11 cellular contexts compared by ENCODE assay signal in genomic region chr13:31159306-31159705, GRCh38. TPM values are rescaled to one million over a fixed set of nuclear protein-coding genes. Genes with fewer than 3 reads are reported as not detected.
A peak's percentile ranks its signal among the peaks of the same experiment; 100 is the strongest.
DNase-seq lines count a peak whose midpoint lies in the region; ATAC-seq, FAIRE-seq and TF ChIP-seq lines count a peak whose summit lies in the region.
"Had no signal": no experiment of that assay in that cellular context is flagged by ENCODE, and none has a peak within 500 bp of the region (broad histone marks: within the 10 kb centered on the region; RNA-seq: fewer than 3 reads in every experiment).

No MANE protein-coding gene starts in this region.

- no peaks in the 10 kb centered on the region for H3K9me3 Mint-ChIP-seq in activated T-helper 17 cell treated with anti-CD3 and anti-CD28 coated beads, Interleukin-2, amount 50 U/mL, for 72 hours

- H3K27me3 ChIP-seq in BLaER1 (no peaks in the 10 kb centered on the region), keratinocyte (ENCODE audit: control insufficient read depth, extremely low read depth, insufficient read depth, low read length) (no peaks in the 10 kb centered on the region)
- H3K27me3 ChIP-seq: esophagus squamous epithelium had no signal

- H3K4me1 Mint-ChIP-seq in activated T-helper 17 cell treated with anti-CD3 and anti-CD28 coated beads, Interleukin-2, amount 50 U/mL, for 72 hours: peaks cover 21% of the 10 kb centered on the region

- peak overlapping the region; percentile 99 for H3K4me3 Mint-ChIP-seq in activated T-helper 17 cell treated with anti-CD3 and anti-CD28 coated beads, Interleukin-2, amount 50 U/mL, for 72 hours

- peaks cover 79% of the 10 kb centered on the region for H3K36me3 Mint-ChIP-seq in activated T-helper 17 cell treated with anti-CD3 and anti-CD28 coated beads, Interleukin-2, amount 50 U/mL, for 72 hours (ENCODE audit: low read depth)

- H3K79me2 ChIP-seq in keratinocyte (ENCODE audit: control insufficient read depth, insufficient read depth, low read length): peaks cover 54% of the 10 kb centered on the region

- 0 out of 2 replicates have a peak overlapping the region, but pooled peaks have one; percentile 90 for H3K9ac ChIP-seq in BLaER1
- no peak overlapping the region for H3K9ac ChIP-seq in keratinocyte (ENCODE audit: control insufficient read depth, extremely low read depth, insufficient read depth, low read length)

- no peak overlapping the region for H3K27ac ChIP-seq in BLaER1
- no peak overlapping the region for H3K27ac ChIP-seq in keratinocyte (ENCODE audit: control insufficient read depth, insufficient read depth, low read length)

- H2AFZ ChIP-seq in keratinocyte (ENCODE audit: control insufficient read depth, low read length): no peak overlapping the region

- dilution Hi-C loops in keratinocyte (cut with MboI; ENCODE audit: extremely low pct_ligation_motif_present, low sequenced_read_pairs): no loop called here

- H3K36me3 ChIP-seq in BLaER1: peaks cover 30% of the 10 kb centered on the region
- H3K36me3 ChIP-seq in keratinocyte (ENCODE audit: control insufficient read depth in 2 of 2, extremely low read depth in 1 of 2, insufficient read depth in 2 of 2, low read length in 2 of 2): peaks cover 7% of the 10 kb centered on the region in 2 experiments

- H3K4me2 ChIP-seq in BLaER1: peak overlapping the region; percentile 82
- peak overlapping the region; percentile 81 for H3K4me2 ChIP-seq in keratinocyte (ENCODE audit: control insufficient read depth, extremely low read depth, insufficient read depth, low read depth, low read length)

- no peak for FAIRE-seq in keratinocyte (lab: Jason Lieb, UNC)

- H3K4me1 ChIP-seq in BLaER1 (peaks cover 30% of the 10 kb centered on the region), keratinocyte (ENCODE audit: control insufficient read depth, extremely low read depth, insufficient read depth, low read length) (peaks cover 24% of the 10 kb centered on the region)

- DNase-seq in HT-29 (ENCODE audit: low spot score) (peak; percentile 52), keratinocyte (ENCODE audit: low read depth, low spot score) (no peak), NCI-H2107 treated with DMSO at 0.1 percent for 48 hours (lab: John Stamatoyannopoulos, UW; ENCODE audit: unreplicated experiment) (no peak), NCI-H146 treated with DMSO at 0.1 percent for 48 hours (lab: John Stamatoyannopoulos, UW; ENCODE audit: unreplicated experiment) (no peak)
- DNase-seq: activated CD8-positive, alpha-beta memory T cell treated with anti-CD3 and anti-CD28 coated beads, Interleukin-2, amount 50 U/mL, for 4 hours; EL; esophagus squamous epithelium had no signal

- peaks cover 36% of the 10 kb centered on the region for H4K20me1 ChIP-seq in BLaER1
- H4K20me1 ChIP-seq in keratinocyte (ENCODE audit: control insufficient read depth, extremely low read depth, insufficient read depth, low read length): no peaks in the 10 kb centered on the region

- no peaks in the 10 kb centered on the region for H3K9me1 ChIP-seq in keratinocyte (ENCODE audit: control insufficient read depth, extremely low read depth, insufficient read depth, low read length)

- no peaks in the 10 kb centered on the region for H3K27me3 Mint-ChIP-seq in activated T-helper 17 cell treated with anti-CD3 and anti-CD28 coated beads, Interleukin-2, amount 50 U/mL, for 72 hours

- H3K9me3 ChIP-seq in BLaER1 (no peaks in the 10 kb centered on the region), keratinocyte (ENCODE audit: control insufficient read depth, low read depth, low read length) (no peaks in the 10 kb centered on the region)
- H3K9me3 ChIP-seq: esophagus squamous epithelium had no signal

- H3K4me3 ChIP-seq in BLaER1 (peak overlapping the region; percentile 91; the same call in 1 of the 2 replicates), keratinocyte (ENCODE audit: control insufficient read depth in 2 of 3, extremely low read depth in 1 of 3, insufficient read depth in 2 of 3, low read depth in 1 of 3, low read length in 3 of 3) (peak overlapping the region; percentile 66 to 94 (median 87))

- no peak for TF ChIP-seq CTCF in keratinocyte (optimal IDR thresholded peaks at IDR 0.05 in 1 of 3, IDR thresholded peaks at IDR 0.05 in 1 of 3, conservative IDR thresholded peaks at IDR 0.05 in 1 of 3; ENCODE audit: extremely low read depth in 1 of 3, insufficient read depth in 2 of 3, low read length in 3 of 3)

- no peak for ATAC-seq in activated T-helper 17 cell treated with anti-CD3 and anti-CD28 coated beads, Interleukin-2, amount 50 U/mL, for 72 hours (replicated peaks)
- ATAC-seq in GM21723 (IDR thresholded peaks at IDR 0.05; ENCODE audit: unreplicated experiment): no peak
- ATAC-seq in GM21786 (IDR thresholded peaks at IDR 0.05; ENCODE audit: unreplicated experiment): no peak

- peak overlapping the region; percentile 97 for H3K27ac Mint-ChIP-seq in activated T-helper 17 cell treated with anti-CD3 and anti-CD28 coated beads, Interleukin-2, amount 50 U/mL, for 72 hours

RNA-seq across cellular contexts. Expression of gene HSPH1, which starts 2.4 kb away (rescaled TPM):
- total RNA-seq in HT-29 (2014; rRNA removed; shearing (Covaris generic)): 108 and 118 TPM in 2 replicates
- 100 to 1,000 TPM; 128 to 303 TPM for total RNA-seq in activated T-helper 17 cell treated with anti-CD3 and anti-CD28 coated beads, Interleukin-2, amount 50 U/mL, for 72 hours
- 54.3 to 111 TPM (median 73.5 TPM) in 3 replicates for polyA plus RNA-seq in keratinocyte
- 839 TPM for polyA plus RNA-seq in keratinocyte (2011; ENCODE audit: low read depth)
- 51.0 and 97.3 TPM in 2 replicates for polyA plus RNA-seq in keratinocyte (2011; cell fraction: cytosol; rRNA removed)
- polyA plus RNA-seq in keratinocyte (2011; cell fraction: nucleus; rRNA removed): 87.1 and 138 TPM in 2 replicates
- 114 and 211 TPM in 2 replicates for polyA plus RNA-seq in keratinocyte (2012; ENCODE audit: low replicate concordance)
- 10.4 to 54.5 TPM (median 18.7 TPM) in 3 replicates for polyA minus RNA-seq in keratinocyte
- 44.5 TPM for polyA minus RNA-seq in keratinocyte (2011; cell fraction: cytosol; rRNA and poly(A)+ RNA removed)
- polyA minus RNA-seq in keratinocyte (2011; cell fraction: nucleus; rRNA and poly(A)+ RNA removed): 44.9 and 83.2 TPM in 2 replicates

RNA-seq across cellular contexts. Expression of gene B3GLCT, which starts 40.5 kb away (rescaled TPM):
- 9.0 and 9.7 TPM in 2 replicates for total RNA-seq in HT-29 (2014; rRNA removed; shearing (Covaris generic))
- total RNA-seq in activated T-helper 17 cell treated with anti-CD3 and anti-CD28 coated beads, Interleukin-2, amount 50 U/mL, for 72 hours: 1 to 10 TPM; 4.1 to 4.6 TPM
- polyA plus RNA-seq in keratinocyte: 2.6 to 4.4 TPM (median 3.4 TPM) in 3 replicates
- 1.1 TPM for polyA plus RNA-seq in keratinocyte (2011; ENCODE audit: low read depth)
- polyA plus RNA-seq in keratinocyte (2011; cell fraction: cytosol; rRNA removed): 1.2 and 2.4 TPM in 2 replicates
- polyA plus RNA-seq in keratinocyte (2011; cell fraction: nucleus; rRNA removed): 3.5 and 4.5 TPM in 2 replicates
- polyA plus RNA-seq in keratinocyte (2012; ENCODE audit: low replicate concordance): 3.0 and 4.4 TPM in 2 replicates
- polyA minus RNA-seq in keratinocyte: 3.4 to 4.9 TPM (median 3.6 TPM) in 3 replicates
- 2.9 TPM for polyA minus RNA-seq in keratinocyte (2011; cell fraction: cytosol; rRNA and poly(A)+ RNA removed)
- 3.7 and 6.5 TPM in 2 replicates for polyA minus RNA-seq in keratinocyte (2011; cell fraction: nucleus; rRNA and poly(A)+ RNA removed)
